ENCODE assay signal across 13 cellular contexts in genomic region chr1:1176063-1176761, GRCh38. TPM values are rescaled to one million over a fixed set of nuclear protein-coding genes. Genes with fewer than 3 reads are reported as not detected.
DNase-seq lines count a peak whose midpoint lies in the region; ATAC-seq and TF ChIP-seq lines count a peak whose summit lies in the region.
"Not testable (repeated sequence)": the region's sequence is repeated elsewhere in the genome, so short reads cannot be mapped to it uniquely, and the experiment has no call there.
"Had no signal": no experiment of that assay in that cellular context is flagged by ENCODE, and none has a peak within 500 bp of the region (broad histone marks: within the 10 kb centered on the region; RNA-seq: fewer than 3 reads in every experiment).

No MANE protein-coding gene starts in this region.

- DNase-seq in DMS53 treated with DMSO at 0.1 percent for 48 hours (lab: John Stamatoyannopoulos, UW; ENCODE audit: unreplicated experiment) (peak; percentile 50), NAMALWA (ENCODE audit: low spot score) (peak; percentile 39), NCI-H2171 treated with DMSO at 0.1 percent for 48 hours (lab: John Stamatoyannopoulos, UW) (peak; percentile 69), RWPE1 (ENCODE audit: low spot score) (peak; percentile 42), mammary epithelial cell (peak; percentile 58), cardiac septum (ENCODE audit: low spot score) (peak; percentile 46), mucosa of descending colon (peak in 2 of 3 donors; percentile 26 to 34)

- not testable (repeated sequence) for H3K4me3 ChIP-seq in mammary epithelial cell (replicated peaks in 1 of 3; ENCODE audit: insufficient read depth in 1 of 3, low read depth in 2 of 3, low read length in 3 of 3); mucosa of descending colon

- not testable (repeated sequence) for H3K9ac ChIP-seq in mammary epithelial cell (ENCODE audit: insufficient read depth, low read length)

- not testable (repeated sequence) for H2AFZ ChIP-seq in mammary epithelial cell (ENCODE audit: low read depth, low read length)

- H3K27ac ChIP-seq in RWPE1; mammary epithelial cell (ENCODE audit: insufficient read depth, low read depth, low read length): not testable (repeated sequence)

- H3K9me3 ChIP-seq in mammary epithelial cell (replicated peaks; ENCODE audit: insufficient read depth, low read length); mucosa of descending colon: not testable (repeated sequence)

- not testable (repeated sequence) for H3K27me3 ChIP-seq in mammary epithelial cell (ENCODE audit: insufficient read depth, low read length)

- dilution Hi-C loops in mammary epithelial cell (cut with HindIII; ENCODE audit: low sequenced_read_pairs) = loop anchor here (10.0 kb wide), 1 partner anchor 169 kb away; the partner anchor contains the start of gene DVL1

- POLR2A ChIA-PET in RWPE1 (lab: Yijun Ruan, JAX; ENCODE audit: low non-redundant PET) = not testable (repeated sequence)

- TF ChIP-seq CTCF in RWPE1 (conservative IDR thresholded peaks at IDR 0.05; ENCODE audit: low read depth); mammary epithelial cell (conservative IDR thresholded peaks at IDR 0.05 in 1 of 2, IDR thresholded peaks at IDR 0.05 in 1 of 2; ENCODE audit: extremely low read depth in 1 of 2, insufficient read depth in 1 of 2, low read depth in 1 of 2, low read length in 2 of 2); mucosa of descending colon (IDR thresholded peaks at IDR 0.05): not testable (repeated sequence)

- CTCF ChIA-PET in RWPE1 (lab: Yijun Ruan, JAX); mammary epithelial cell (lab: Charles Lee; ENCODE audit: low non-redundant PET): not testable (repeated sequence)

- in situ Hi-C loops in mammary epithelial cell (cut with MboI; ENCODE audit: low sequenced_read_pairs in 2 of 2) = not testable (repeated sequence)

- not testable (repeated sequence) for BruUV-seq in mammary epithelial cell (replicated peaks; lab: Mats Ljungman, UMichigan)

- H3K79me2 ChIP-seq in mammary epithelial cell (ENCODE audit: insufficient read depth, low read length) = not testable (repeated sequence)

- H3K4me2 ChIP-seq in mammary epithelial cell (ENCODE audit: insufficient read depth, low read depth, low read length) = not testable (repeated sequence)

- not testable (repeated sequence) for H4K20me1 ChIP-seq in mammary epithelial cell (ENCODE audit: insufficient read depth, low read length)

- not testable (repeated sequence) for H3K4me1 ChIP-seq in mammary epithelial cell (ENCODE audit: insufficient read depth, low read length); mucosa of descending colon (ENCODE audit: low read depth)

- intact Hi-C loops in mammary epithelial cell (cut with micrococcal nuclease); cardiac septum (cut with DNase I); mucosa of descending colon (cut with DNase I, micrococcal nuclease): not testable (repeated sequence)

- ATAC-seq in mucosa of descending colon = not testable (repeated sequence)

- WGBS in mammary epithelial cell (ENCODE audit: low coverage, missing lambda C conversion rate) = 7% methylated on average over 11 of the region's 22 CpGs

- H3K36me3 ChIP-seq in mammary epithelial cell (ENCODE audit: insufficient read depth, low read length); mucosa of descending colon (ENCODE audit: low read depth): not testable (repeated sequence)

RNA-seq across cellular contexts. Expression of gene TTLL10, which starts 2.5 kb away (rescaled TPM):
- not detected for total RNA-seq in mammary epithelial cell
- polyA plus RNA-seq in mammary epithelial cell = not detected
- polyA minus RNA-seq in mammary epithelial cell = not detected
- 0.22 TPM for total RNA-seq in cardiac septum
- total RNA-seq in mucosa of descending colon = 1 to 10 TPM in 2 of 3 donors, under 1 TPM in 1; 0.32 to 4.4 (median 1.8) TPM
- total RNA-seq: activated CD4-positive, alpha-beta memory T cell treated with anti-CD3 and anti-CD28 coated beads for 36 hours; activated naive CD4-positive, alpha-beta T cell treated with anti-CD3 and anti-CD28 coated beads for 36 hours; left lobe of liver; occipital lobe; skeletal muscle tissue had no signal

RNA-seq across cellular contexts. Expression of gene TNFRSF18, which starts 30.2 kb away (rescaled TPM):
- total RNA-seq in mammary epithelial cell (under 1 TPM in 1 of 2 donors, not detected in 1; 0.67 TPM), cardiac septum (0.19 TPM), mucosa of descending colon (1 to 10 TPM; 1.6 to 2.2 (median 2.2) TPM)
- not detected for polyA plus RNA-seq in mammary epithelial cell
- not detected for polyA minus RNA-seq in mammary epithelial cell
- total RNA-seq: left lobe of liver, occipital lobe, testis had no signal

RNA-seq across cellular contexts. Expression of gene TNFRSF4, which starts 37.7 kb away (rescaled TPM):
- under 1 TPM in 1 of 2 donors, not detected in 1; 0.28 TPM for total RNA-seq in mammary epithelial cell
- not detected for polyA plus RNA-seq in mammary epithelial cell
- polyA minus RNA-seq in mammary epithelial cell = not detected
- 4.3 TPM for total RNA-seq in cardiac septum
- total RNA-seq in mucosa of descending colon = 1 to 10 TPM in 1 of 3 donors, under 1 TPM in 2; 0.69 to 1.2 (median 0.80) TPM
- total RNA-seq: occipital lobe had no signal

RNA-seq across cellular contexts. Expression of gene SDF4, which starts 55.6 kb away (rescaled TPM):
- total RNA-seq in mammary epithelial cell (100 to 1,000 TPM in 1 of 2 donors, 10 to 100 TPM in 1; 99.5 to 124 TPM), cardiac septum (139 TPM), mucosa of descending colon (100 to 1,000 TPM; 169 to 257 (median 226) TPM)
- polyA plus RNA-seq in mammary epithelial cell = 105 TPM
- 83.4 TPM for polyA minus RNA-seq in mammary epithelial cell

RNA-seq across cellular contexts. Expression of gene B3GALT6, which starts 55.8 kb away (rescaled TPM):
- 10 to 100 TPM; 18.8 to 26.7 TPM for total RNA-seq in mammary epithelial cell
- 12.5 TPM for polyA plus RNA-seq in mammary epithelial cell
- polyA minus RNA-seq in mammary epithelial cell = 3.4 TPM
- 11.1 TPM for total RNA-seq in cardiac septum
- total RNA-seq in mucosa of descending colon = 10 to 100 TPM in 1 of 3 donors, 1 to 10 TPM in 2; 7.3 to 12.5 (median 9.0) TPM
